27 cellular contexts compared by ENCODE assay signal in the genomic region with DNA sequence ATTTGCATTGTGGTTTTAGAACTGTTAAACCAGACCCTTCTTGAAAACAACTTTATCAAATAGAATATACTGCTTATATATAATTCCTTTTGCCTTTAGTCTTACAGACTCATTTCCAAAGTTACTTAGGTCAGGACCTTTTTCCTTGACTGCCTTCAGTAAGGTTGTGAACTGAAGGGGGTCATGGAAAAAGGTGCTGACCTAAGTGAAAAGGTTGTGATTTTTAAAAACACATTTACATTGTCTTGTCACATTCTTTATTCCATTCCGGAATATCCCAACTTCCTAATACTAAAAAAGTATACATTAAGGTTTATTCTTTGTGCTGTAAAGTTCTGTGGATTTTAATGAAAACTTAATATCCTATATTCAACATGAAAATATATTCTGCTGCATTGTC.
"Had no signal": no experiment of that assay in that cellular context is flagged by ENCODE, and none has a peak within 500 bp of the region (broad histone marks: within the 10 kb centered on the region; RNA-seq: fewer than 3 reads in every experiment).

No MANE protein-coding gene starts in this region.

- H3K4me3 ChIP-seq: stomach, suprapubic skin, testis, thoracic aorta, thyroid gland, tibial artery, tibial nerve, transverse colon, upper lobe of left lung, upper lobe of right lung, uterus, vagina had no signal

- H3K27me3 ChIP-seq: stomach, suprapubic skin, testis, thyroid gland, tibial artery, tibial nerve, transverse colon, upper lobe of left lung, upper lobe of right lung, uterus, vagina had no signal

- H3K27ac ChIP-seq: stomach, suprapubic skin, testis, thoracic aorta, thyroid gland, tibial artery, tibial nerve, transverse colon, upper lobe of left lung, upper lobe of right lung, uterus, vagina had no signal

- H3K36me3 ChIP-seq: stomach, suprapubic skin, thoracic aorta, thyroid gland, tibial artery, tibial nerve, transverse colon, upper lobe of left lung, upper lobe of right lung, uterus, vagina had no signal

- FAIRE-seq: urothelium cell line had no signal

- H3K4me1 ChIP-seq: stomach, suprapubic skin, testis, thyroid gland, tibial artery, tibial nerve, transverse colon, upper lobe of left lung, upper lobe of right lung, uterus, vagina had no signal

- H3K9me3 ChIP-seq: testis, thoracic aorta, thyroid gland, tibial artery, tibial nerve, transverse colon, upper lobe of left lung, upper lobe of right lung, uterus, vagina had no signal

- DNase-seq: stimulated activated CD4-positive, alpha-beta T cell treated with anti-CD3 and anti-CD28 coated beads, Interleukin-2, amount 100 ng/mL, for 48 hours; stimulated activated CD4-positive, alpha-beta T cell treated with anti-CD3 and anti-CD28 coated beads, Interleukin-4, amount 100 ng/mL, for 1 hour; stimulated activated CD4-positive, alpha-beta T cell treated with anti-CD3 and anti-CD28 coated beads, Interleukin-4, amount 100 ng/mL, for 24 hours; stimulated activated CD4-positive, alpha-beta T cell treated with anti-CD3 and anti-CD28 coated beads, Interleukin-4, amount 100 ng/mL, for 4 hours; stimulated activated CD8-positive, alpha-beta memory T cell treated with anti-CD3 and anti-CD28 coated beads, Interleukin-4, amount 100 ng/mL, for 48 hours; stimulated activated naive B cell treated with anti-CD40 and anti-IgM and Interleukin-4, amounts not matched to agents 10 μg/mL and 1 μg/mL and 100 μg/mL, for 72 hours; stimulated activated naive CD4-positive, alpha-beta T cell; stimulated activated naive CD4-positive, alpha-beta T cell treated with Interleukin-2 at 50 U/mL for 16 hours; stimulated activated naive CD8-positive, alpha-beta T cell treated with anti-CD3 and anti-CD28 coated beads, Interleukin-15, amount 100 ng/mL, for 72 hours; stimulated activated naive CD8-positive, alpha-beta T cell treated with anti-CD3 and anti-CD28 coated beads, Interleukin-15, Interleukin-2, amounts not matched to agents 100 U/mL and 50 U/mL, for 24 hours; stomach; substantia nigra; testis; thyroid gland; tibial artery; transverse colon; trophoblast cell; upper lobe of left lung; upper lobe of right lung; uterus had no signal

- ATAC-seq: stimulated activated effector memory CD8-positive, alpha-beta T cell treated with anti-CD3 and anti-CD28 coated beads, Interleukin-12 subunit alpha, Interleukin-12 subunit beta, amount 100 ng/mL, for 72 hours; stimulated activated memory B cell treated with anti-CD40 and anti-IgM and Interleukin-4, amounts not matched to agents 10 μg/mL and 1 μg/mL and 100 μg/mL, for 72 hours; stimulated activated naive B cell treated with anti-CD40 and anti-IgM and Interleukin-4, amounts not matched to agents 10 μg/mL and 1 μg/mL and 100 μg/mL, for 72 hours; stimulated activated naive CD8-positive, alpha-beta T cell treated with anti-CD3 and anti-CD28 coated beads, Interleukin-15, amount 100 ng/mL, for 72 hours; stimulated activated naive CD8-positive, alpha-beta T cell treated with anti-CD3 and anti-CD28 coated beads, Interleukin-15, Interleukin-2, amounts not matched to agents 100 U/mL and 50 U/mL, for 24 hours; upper lobe of right lung had no signal
